In genomic region chr5:149130121-149130931, GRCh38 we compare ENCODE assay signal across 12 cellular contexts. TPM values are rescaled to one million over a fixed set of nuclear protein-coding genes. Genes with fewer than 3 reads are reported as not detected.
DNase-seq lines count a peak whose midpoint lies in the region; ATAC-seq and TF ChIP-seq lines count a peak whose summit lies in the region.
"Had no signal": no experiment of that assay in that cellular context is flagged by ENCODE, and none has a peak within 500 bp of the region (broad histone marks: within the 10 kb centered on the region; RNA-seq: fewer than 3 reads in every experiment).

No MANE protein-coding gene starts in this region.

- no peaks in the 10 kb centered on the region for H3K36me3 Mint-ChIP-seq in CD8-positive, alpha-beta T cell

- intact Hi-C loops in CD8-positive, alpha-beta T cell (cut with DNase I, micrococcal nuclease) = no loop called here

- DNase-seq in ACHN (peak; percentile 37), HT1080 (ENCODE audit: low read depth) (peak; percentile 35), choroid plexus epithelial cell (ENCODE audit: low read depth) (peak; percentile 65), left lobe of liver (ENCODE audit: low spot score) (no peak), SJCRH30 (no peak)
- no peak for DNase-seq in CD8-positive, alpha-beta T cell
- DNase-seq: activated CD8-positive, alpha-beta memory T cell treated with anti-CD3 and anti-CD28 coated beads, Interleukin-2, amount 50 U/mL, for 48 hours; GOT3; posterior cingulate gyrus; T-helper 17 cell had no signal

- CTCF ChIA-PET in CD8-positive, alpha-beta T cell (lab: Charles Lee) = interaction anchor here (0.7 kb wide), 1 partner anchor 16 kb away, joined by 5 read pairs; no protein-coding TSS in a partner anchor

- no peaks in the 10 kb centered on the region for H3K9me3 Mint-ChIP-seq in CD8-positive, alpha-beta T cell

- POLR2A ChIA-PET in CD8-positive, alpha-beta T cell (lab: Charles Lee) = no interaction called here

- no peaks in the 10 kb centered on the region for H3K36me3 ChIP-seq in CD8-positive, alpha-beta T cell (ENCODE audit: insufficient read depth, low read length)
- no peaks in the 10 kb centered on the region for H3K36me3 ChIP-seq in SJCRH30

- in situ Hi-C loops in ACHN (cut with HindIII; ENCODE audit: low pct_ligation_motif_present, low pct_unique_long_range_greater_than_20kb, low sequenced_read_pairs) = loop anchor here (25.0 kb wide), 1 partner anchor 132 kb away; the partner anchor contains the start of gene AFAP1L1

- H3K27me3 Mint-ChIP-seq in CD8-positive, alpha-beta T cell (ENCODE audit: low read depth) = peaks cover 24% of the 10 kb centered on the region

- H3K27ac Mint-ChIP-seq in CD8-positive, alpha-beta T cell = no peak overlapping the region
- H3K27ac Mint-ChIP-seq: T-helper 17 cell had no signal

- peaks cover 3% of the 10 kb centered on the region for H3K27me3 ChIP-seq in CD8-positive, alpha-beta T cell (ENCODE audit: insufficient read depth, low read length)
- H3K27me3 ChIP-seq in SJCRH30 = peaks cover 8% of the 10 kb centered on the region; the same call in 1 of the 2 replicates

- ATAC-seq in left lobe of liver = peak; percentile 67
- no peak for ATAC-seq in CD8-positive, alpha-beta T cell
- ATAC-seq in HG03457 (IDR thresholded peaks at IDR 0.05; ENCODE audit: unreplicated experiment) = no peak
- no peak for ATAC-seq in HG03442 (IDR thresholded peaks at IDR 0.05; ENCODE audit: unreplicated experiment)
- ATAC-seq: T-helper 17 cell had no signal

- H3K4me1 ChIP-seq in CD8-positive, alpha-beta T cell (ENCODE audit: insufficient read depth, low read length) = no peaks in the 10 kb centered on the region
- 0 out of 2 replicates have a peak, but pooled peaks cover 2% of the 10 kb centered on the region for H3K4me1 ChIP-seq in SJCRH30

- H3K4me3 Mint-ChIP-seq in CD8-positive, alpha-beta T cell = no peak overlapping the region
- H3K4me3 Mint-ChIP-seq: T-helper 17 cell had no signal

- H3K9me3 ChIP-seq in CD8-positive, alpha-beta T cell (ENCODE audit: low read length) = no peaks in the 10 kb centered on the region
- no peaks in the 10 kb centered on the region for H3K9me3 ChIP-seq in SJCRH30 (replicated peaks)

- peak; percentile 76 for TF ChIP-seq CTCF in choroid plexus epithelial cell (conservative IDR thresholded peaks at IDR 0.05; ENCODE audit: low read depth, low read length)
- TF ChIP-seq CTCF in CD8-positive, alpha-beta T cell (IDR thresholded peaks at IDR 0.05) = no peak

- no peak overlapping the region for H3K4me3 ChIP-seq in choroid plexus epithelial cell (ENCODE audit: low read depth, low read length)
- H3K4me3 ChIP-seq in CD8-positive, alpha-beta T cell (ENCODE audit: low read depth, low read length) = no peak overlapping the region
- no peak overlapping the region for H3K4me3 ChIP-seq in SJCRH30

- H3K27ac ChIP-seq in CD8-positive, alpha-beta T cell (ENCODE audit: low read depth, low read length) = no peak overlapping the region
- H3K27ac ChIP-seq in SJCRH30 = no peak overlapping the region

- H3K4me1 Mint-ChIP-seq in CD8-positive, alpha-beta T cell (ENCODE audit: low read depth) = no peaks in the 10 kb centered on the region
- H3K4me1 Mint-ChIP-seq: T-helper 17 cell had no signal

RNA-seq across cellular contexts. Expression of gene ABLIM3, which starts 11.0 kb away (rescaled TPM):
- total RNA-seq in HT1080 (2014; rRNA removed; shearing (Covaris generic)) = 23.4 and 30.4 TPM in 2 replicates
- 28.2 and 31.6 TPM in 2 replicates for polyA plus RNA-seq in HT1080 (2015; cell fraction: cytosol; rRNA removed)
- polyA plus RNA-seq in HT1080 (2015; cell fraction: nucleus; rRNA removed) = 50.6 and 57.4 TPM in 2 replicates
- total RNA-seq in left lobe of liver = 87.7 TPM
- not detected for total RNA-seq in CD8-positive, alpha-beta T cell
- 0.10 and 0.33 TPM in 2 replicates for total RNA-seq in SJCRH30 (2014; rRNA removed; shearing (Covaris generic))

Comparison
In these comparisons a context has a peak if more than half of its experiments do, and no peak if none do; other contexts are left out.
1. DNase-seq: peak in ACHN (single experiment), HT1080 (single experiment) and choroid plexus epithelial cell (single experiment); none in left lobe of liver (single experiment), CD8-positive, alpha-beta T cell (0 of 7) and SJCRH30 (0 of 2).
2. RNA of gene ABLIM3, which starts 11.0 kb away (total RNA-seq): 87.7 TPM in left lobe of liver (single experiment) and 23.4 to 30.4 TPM in HT1080; 0.10 to 0.33 TPM in SJCRH30 and not detected in CD8-positive, alpha-beta T cell; every median in the first group is over 10 times any median in the second.